ENCODE assay signal across 11 cellular contexts in the genomic region with DNA sequence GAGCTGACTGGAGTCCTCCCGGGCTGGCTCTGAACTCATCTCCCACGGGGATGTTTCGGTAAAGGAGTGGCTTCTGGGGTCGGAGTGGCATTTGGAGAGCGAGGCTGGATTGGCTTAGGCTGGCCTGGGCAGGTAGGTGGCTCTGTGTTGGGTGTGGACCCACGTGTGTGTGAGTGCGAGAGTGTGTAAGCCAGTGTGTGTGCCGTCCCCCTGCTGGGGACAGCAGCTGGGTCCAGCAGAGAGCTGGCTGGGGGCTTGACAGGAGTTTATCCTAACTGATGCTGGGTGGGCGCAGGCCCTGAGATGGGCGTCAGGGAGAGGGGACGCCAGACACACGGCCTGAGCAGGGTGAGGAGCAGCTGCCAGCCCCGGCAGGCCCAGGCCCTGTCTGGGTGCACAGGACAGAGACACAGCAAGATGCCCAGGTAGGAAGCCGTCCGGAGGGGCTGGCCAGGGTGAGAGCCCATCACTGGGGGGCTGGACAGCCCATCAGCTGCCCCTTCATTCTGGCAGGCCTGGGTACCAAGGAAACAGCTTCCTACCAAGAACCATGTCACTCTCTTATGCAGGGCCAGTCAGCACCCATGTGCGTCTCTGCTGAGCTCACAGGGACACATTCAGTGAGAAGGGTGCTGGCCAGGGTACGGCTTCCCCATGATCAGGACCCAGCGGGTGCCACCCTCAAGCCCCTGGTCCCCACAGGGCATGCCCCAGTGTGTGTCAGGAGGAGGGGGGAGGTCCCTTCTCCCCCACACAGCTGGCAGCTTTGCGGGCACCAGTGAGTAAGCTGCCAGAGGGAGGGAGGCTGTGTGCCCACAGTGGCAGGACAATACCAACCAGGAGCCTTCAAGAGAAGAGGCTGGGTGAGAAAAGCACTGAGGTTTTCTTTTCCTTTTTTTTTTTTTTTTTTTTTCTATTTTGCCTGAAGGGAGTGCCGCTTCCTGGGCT. TPM values are rescaled to one million over a fixed set of nuclear protein-coding genes. Genes with fewer than 3 reads are reported as not detected.
DNase-seq lines count a peak whose midpoint lies in the region; ATAC-seq and TF ChIP-seq lines count a peak whose summit lies in the region.
"Had no signal": no experiment of that assay in that cellular context is flagged by ENCODE, and none has a peak within 500 bp of the region (broad histone marks: within the 10 kb centered on the region; RNA-seq: fewer than 3 reads in every experiment).

No MANE protein-coding gene starts in this region.

- BruUV-seq in A673 (replicated peaks; lab: Mats Ljungman, UMichigan), result no TSS peak

- no peak overlapping the region for H3K9ac ChIP-seq in HUES6 (ENCODE audit: low read length)

- H3K36me3 Mint-ChIP-seq in chondrocyte (ENCODE audit: low read depth), result no peaks in the 10 kb centered on the region
- no peaks in the 10 kb centered on the region for H3K36me3 Mint-ChIP-seq in naive B cell
- no peaks in the 10 kb centered on the region for H3K36me3 Mint-ChIP-seq in natural killer cell
- no peaks in the 10 kb centered on the region for H3K36me3 Mint-ChIP-seq in activated CD8-positive, alpha-beta T cell treated with anti-CD3 and anti-CD28 coated beads for 36 hours (ENCODE audit: low read depth)
- H3K36me3 Mint-ChIP-seq: CD8-positive, alpha-beta T cell had no signal

- H3K4me3 Mint-ChIP-seq in chondrocyte (ENCODE audit: unreplicated experiment), result no peak overlapping the region
- H3K4me3 Mint-ChIP-seq in naive B cell, result peak overlapping the region in 6 of 8 donors; percentile 47 to 83 (median 72)
- no peak overlapping the region for H3K4me3 Mint-ChIP-seq in natural killer cell
- no peak overlapping the region for H3K4me3 Mint-ChIP-seq in activated CD8-positive, alpha-beta T cell treated with anti-CD3 and anti-CD28 coated beads for 36 hours
- H3K4me3 Mint-ChIP-seq: CD8-positive, alpha-beta T cell had no signal

- H3K36me3 ChIP-seq in A673 (ENCODE audit: insufficient read depth, low read length, poor library complexity, severe bottlenecking) (no peaks in the 10 kb centered on the region), HUES6 (ENCODE audit: control insufficient read depth, insufficient read depth, low read length) (no peaks in the 10 kb centered on the region)

- H3K27me3 Mint-ChIP-seq in chondrocyte (ENCODE audit: low read depth) (peaks cover 4% of the 10 kb centered on the region), naive B cell (peaks cover 0 to 20% (median 18%) of the 10 kb centered on the region in 3 donors), natural killer cell (ENCODE audit: low read depth in 2 of 2) (peaks cover 16 to 25% of the 10 kb centered on the region in 2 donors)
- H3K27me3 Mint-ChIP-seq in activated CD8-positive, alpha-beta T cell treated with anti-CD3 and anti-CD28 coated beads for 36 hours, result peaks cover 18% of the 10 kb centered on the region

- H3K4me1 Mint-ChIP-seq in chondrocyte (ENCODE audit: low read depth) (peaks cover 8% of the 10 kb centered on the region), naive B cell (peaks cover 28 to 31% (median 28%) of the 10 kb centered on the region in 3 donors), natural killer cell (peaks cover 7 to 11% of the 10 kb centered on the region in 2 donors)
- peaks cover 7% of the 10 kb centered on the region for H3K4me1 Mint-ChIP-seq in activated CD8-positive, alpha-beta T cell treated with anti-CD3 and anti-CD28 coated beads for 36 hours (ENCODE audit: low read depth)

- CTCF ChIA-PET in A673 (lab: Charles Lee), result interaction anchor here (0.5 to 1.5 kb wide), 2 partner anchors 39 to 206 kb away, joined by 4 read pairs; no protein-coding TSS in a partner anchor
- CTCF ChIA-PET in activated CD8-positive, alpha-beta T cell treated with anti-CD3 and anti-CD28 coated beads for 36 hours (lab: Charles Lee), result interaction anchor here (2.9 to 5.9 kb wide), 3 partner anchors 22 to 39 kb away, joined by 17 to 55 read pairs (median 19); no protein-coding TSS in a partner anchor

- H3K27me3 ChIP-seq in A673 (replicated peaks; ENCODE audit: insufficient read depth, low read depth, low read length, poor library complexity) (no peaks in the 10 kb centered on the region), HUES6 (ENCODE audit: control insufficient read depth, insufficient read depth, low read length) (peaks cover 18% of the 10 kb centered on the region; the same call in 1 of the 2 replicates)

- H3K27ac ChIP-seq in A673 (ENCODE audit: low read depth, low read length, poor library complexity, severe bottlenecking), result no peak overlapping the region
- no peak overlapping the region for H3K27ac ChIP-seq in HUES6 (ENCODE audit: low read depth, low read length)

- POLR2A ChIA-PET in A673 (lab: Charles Lee; ENCODE audit: low non-redundant PET), result interaction anchor here (0.6 kb wide), 1 partner anchor 13 kb away, joined by 3 read pairs; no protein-coding TSS in a partner anchor
- POLR2A ChIA-PET in activated CD8-positive, alpha-beta T cell treated with anti-CD3 and anti-CD28 coated beads for 36 hours (lab: Charles Lee), result interaction anchor here (0.6 to 1.0 kb wide), 2 partner anchors 22 to 34 kb away, joined by 3 to 4 read pairs; no protein-coding TSS in a partner anchor

- H3K27ac Mint-ChIP-seq in chondrocyte (ENCODE audit: unreplicated experiment) (no peak overlapping the region), naive B cell (peak overlapping the region in 4 of 6 donors; percentile 33 to 97 (median 80)), natural killer cell (peak overlapping the region in 1 of 2 donors; percentile 59)
- no peak overlapping the region for H3K27ac Mint-ChIP-seq in activated CD8-positive, alpha-beta T cell treated with anti-CD3 and anti-CD28 coated beads for 36 hours
- H3K27ac Mint-ChIP-seq: CD8-positive, alpha-beta T cell had no signal

- no peak for TF ChIP-seq CTCF in A673 (conservative IDR thresholded peaks at IDR 0.05; ENCODE audit: low read depth, low read length)
- TF ChIP-seq CTCF in chondrocyte (IDR thresholded peaks at IDR 0.05), result no peak
- TF ChIP-seq CTCF in natural killer cell (IDR thresholded peaks at IDR 0.05), result no peak
- TF ChIP-seq CTCF in activated CD8-positive, alpha-beta T cell treated with anti-CD3 and anti-CD28 coated beads for 36 hours (IDR thresholded peaks at IDR 0.05), result no peak

- no peaks in the 10 kb centered on the region for H3K9me3 Mint-ChIP-seq in chondrocyte (ENCODE audit: low read depth)
- no peaks in the 10 kb centered on the region for H3K9me3 Mint-ChIP-seq in naive B cell
- H3K9me3 Mint-ChIP-seq in natural killer cell, result no peaks in the 10 kb centered on the region
- H3K9me3 Mint-ChIP-seq in activated CD8-positive, alpha-beta T cell treated with anti-CD3 and anti-CD28 coated beads for 36 hours, result no peaks in the 10 kb centered on the region
- H3K9me3 Mint-ChIP-seq: CD8-positive, alpha-beta T cell had no signal

- ATAC-seq in naive B cell (ENCODE audit: low read depth in 2 of 2) (no peak), natural killer cell (no peak), HG02884 (IDR thresholded peaks at IDR 0.05; ENCODE audit: unreplicated experiment) (no peak)
- no peak for ATAC-seq in activated CD8-positive, alpha-beta T cell treated with anti-CD3 and anti-CD28 coated beads for 36 hours

- no peaks in the 10 kb centered on the region for H3K9me3 ChIP-seq in A673 (ENCODE audit: low read depth, low read length, poor library complexity, severe bottlenecking)
- no peaks in the 10 kb centered on the region for H3K9me3 ChIP-seq in HUES6 (ENCODE audit: control insufficient read depth, insufficient read depth, low read depth, low read length)

- no peak for DNase-seq in A673 (ENCODE audit: low spot score)
- peak; percentile 77 for DNase-seq in chondrocyte (ENCODE audit: low spot score)
- no peak for DNase-seq in naive B cell
- DNase-seq in natural killer cell, result no peak
- DNase-seq in stimulated activated CD4-positive, alpha-beta T cell treated with anti-CD3 and anti-CD28 coated beads, Interleukin-12 subunit alpha, Interleukin-12 subunit beta, amount 100 ng/mL, for 4 hours, result no peak
- no peak for DNase-seq in activated CD8-positive, alpha-beta T cell treated with anti-CD3 and anti-CD28 coated beads for 36 hours
- DNase-seq: NCI-H187 treated with DMSO at 0.1 percent for 48 hours had no signal

- peaks cover 9% of the 10 kb centered on the region for H3K4me1 ChIP-seq in A673 (ENCODE audit: insufficient read depth, low read length, poor library complexity, severe bottlenecking)
- H3K4me1 ChIP-seq in HUES6 (ENCODE audit: control insufficient read depth, insufficient read depth, low read length), result peaks cover 18% of the 10 kb centered on the region

- intact Hi-C loops in A673 (cut with micrococcal nuclease; ENCODE audit: unreplicated experiment), result no loop called here
- intact Hi-C loops in natural killer cell (cut with micrococcal nuclease), result loop anchor here (5.0 kb wide), 1 partner anchor 32 kb away; no protein-coding TSS in a partner anchor
- intact Hi-C loops in activated CD8-positive, alpha-beta T cell treated with anti-CD3 and anti-CD28 coated beads for 36 hours (cut with micrococcal nuclease), result no loop called here

- H3K4me3 ChIP-seq in A673 (ENCODE audit: low read depth, low read length, poor library complexity, severe bottlenecking), result peak overlapping the region; percentile 38
- H3K4me3 ChIP-seq in HUES6 (ENCODE audit: low read depth, low read length), result peak overlapping the region; percentile 51

RNA-seq across cellular contexts. Expression of a gene that starts 1.1 kb away (rescaled TPM):
- total RNA-seq in A673 (2021), result 0.84 and 1.5 TPM in 2 replicates
- 0.37 to 0.41 TPM in 2 of 3 replicates, not detected in the other for total RNA-seq in chondrocyte
- not detected for polyA plus RNA-seq in naive B cell (ENCODE audit: low read depth in 6 of 6)
- 10 to 100 TPM in 1 of 3 donors, 1 to 10 TPM in 2; 7.6 to 10.9 (median 7.9) TPM for total RNA-seq in natural killer cell
- total RNA-seq in activated CD8-positive, alpha-beta T cell treated with anti-CD3 and anti-CD28 coated beads for 36 hours, result under 1 TPM; 0.67 to 0.83 TPM

RNA-seq across cellular contexts. Expression of a gene that starts 42.9 kb away (rescaled TPM):
- total RNA-seq in A673 (2021) (2.5 TPM in 2 replicates), chondrocyte (0.25 to 1.1 TPM in 2 of 3 replicates, not detected in the other), natural killer cell (not detected)
- under 1 TPM in 1 of 6 donors, not detected in 5; 0.29 TPM for polyA plus RNA-seq in naive B cell (ENCODE audit: low read depth in 6 of 6)
- total RNA-seq in activated CD8-positive, alpha-beta T cell treated with anti-CD3 and anti-CD28 coated beads for 36 hours, result not detected
- total RNA-seq: CD8-positive, alpha-beta T cell; skeletal muscle tissue had no signal

Comparison
In these comparisons a context has a peak if more than half of its experiments do, and no peak if none do; other contexts are left out.
1. H3K27ac Mint-ChIP-seq: peak in naive B cell (4 of 6); none in chondrocyte (single experiment) and activated CD8-positive, alpha-beta T cell treated with anti-CD3 and anti-CD28 coated beads for 36 hours (single experiment).
2. H3K4me3 Mint-ChIP-seq: peak in naive B cell (6 of 8); none in chondrocyte (single experiment), natural killer cell (single experiment) and activated CD8-positive, alpha-beta T cell treated with anti-CD3 and anti-CD28 coated beads for 36 hours (single experiment).